ENCODE assay signal across 1 cellular context in the genomic region with DNA sequence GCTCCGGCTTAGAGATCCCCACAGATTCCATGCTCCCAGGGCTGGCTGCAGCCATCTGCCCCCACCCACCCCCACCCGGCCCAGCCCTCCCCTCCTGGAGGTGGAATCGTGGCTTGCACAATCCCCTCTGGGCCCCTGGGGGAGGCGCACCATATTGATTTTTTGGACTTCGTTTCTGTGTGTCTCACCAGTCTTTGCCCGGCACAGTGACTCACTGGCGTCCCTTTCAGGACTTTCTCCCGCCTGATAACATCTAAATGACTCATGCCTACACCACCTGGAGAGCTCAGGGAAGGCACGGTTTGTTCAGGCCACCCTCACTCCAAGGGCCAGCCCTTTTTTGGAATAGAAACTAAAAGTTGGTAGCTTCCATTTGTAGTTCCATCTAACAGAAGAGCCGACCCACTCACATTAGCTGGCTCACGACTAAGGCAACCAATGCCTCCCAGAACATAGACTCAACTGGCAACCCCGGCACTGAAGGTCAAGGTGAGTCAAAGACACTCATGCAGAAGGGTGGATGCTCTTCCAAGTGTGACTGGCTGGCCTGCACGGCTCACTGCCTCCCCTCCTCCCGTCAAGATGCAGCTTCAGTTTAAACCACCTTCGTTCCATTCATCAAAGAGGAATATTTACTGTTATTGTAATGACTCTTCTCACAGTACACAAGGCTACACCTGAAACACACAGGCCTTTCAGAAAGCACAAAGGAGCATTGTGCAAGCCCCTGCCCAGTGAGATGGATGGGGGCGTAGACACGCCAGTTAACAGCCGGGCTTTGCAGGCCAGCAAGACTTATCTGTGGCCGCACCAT.
A peak's percentile ranks its signal among the peaks of the same experiment; 100 is the strongest.
TF ChIP-seq lines count a peak whose summit lies in the region.

No MANE protein-coding gene starts in this region.

TF ChIP-seq in HepG2, 621 proteins besides CTCF, POLR2A, EP300 and RAD21 (continued from another document and continues in another):
- TF ChIP-seq, protein P1, sequence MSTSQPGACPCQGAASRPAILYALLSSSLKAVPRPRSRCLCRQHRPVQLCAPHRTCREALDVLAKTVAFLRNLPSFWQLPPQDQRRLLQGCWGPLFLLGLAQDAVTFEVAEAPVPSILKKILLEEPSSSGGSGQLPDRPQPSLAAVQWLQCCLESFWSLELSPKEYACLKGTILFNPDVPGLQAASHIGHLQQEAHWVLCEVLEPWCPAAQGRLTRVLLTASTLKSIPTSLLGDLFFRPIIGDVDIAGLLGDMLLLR (CRISPR knock-in tag; IDR thresholded peaks at IDR 0.05) = 0 out of 2 replicates have a peak, but pooled peaks have one; percentile 48
- TF ChIP-seq ZNF782 (CRISPR knock-in tag; IDR thresholded peaks at IDR 0.05; ENCODE audit: borderline replicate concordance) (no peak), MAZ (IDR thresholded peaks at IDR 0.05; ENCODE audit: borderline replicate concordance, low read depth, low read length) (peak; percentile 85; the same call in 1 of the 2 replicates), MAZ (CRISPR knock-in tag; IDR thresholded peaks at IDR 0.05; ENCODE audit: low read depth) (peak; percentile 45; the same call in 1 of the 2 replicates), CREM (IDR thresholded peaks at IDR 0.05) (peak; percentile 74), CREM (CRISPR knock-in tag; IDR thresholded peaks at IDR 0.05) (no peak), TARDBP (CRISPR knock-in tag; IDR thresholded peaks at IDR 0.05) (0 out of 2 replicates have a peak, but pooled peaks have one; percentile 22), KDM4B (CRISPR knock-in tag; IDR thresholded peaks at IDR 0.05) (peak; percentile 80), AKAP8 (CRISPR knock-in tag; IDR thresholded peaks at IDR 0.05) (peak; percentile 73), MTA1 (CRISPR knock-in tag; IDR thresholded peaks at IDR 0.05; ENCODE audit: borderline replicate concordance) (peak; percentile 53; the same call in 1 of the 2 replicates), ZMYM4 (CRISPR knock-in tag; IDR thresholded peaks at IDR 0.05) (peak; percentile 82), ZNF788 (CRISPR knock-in tag; IDR thresholded peaks at IDR 0.05; ENCODE audit: borderline replicate concordance) (peak; percentile 27; the same call in 1 of the 2 replicates), NFKB2 (CRISPR knock-in tag; IDR thresholded peaks at IDR 0.05; ENCODE audit: borderline replicate concordance) (no peak), ZNF326 (CRISPR knock-in tag; IDR thresholded peaks at IDR 0.05; ENCODE audit: borderline replicate concordance) (no peak), LCORL (IDR thresholded peaks at IDR 0.05) (no peak), LCORL (CRISPR knock-in tag; IDR thresholded peaks at IDR 0.05) (peak; percentile 70), ZFP37 (CRISPR knock-in tag; IDR thresholded peaks at IDR 0.05; ENCODE audit: borderline replicate concordance) (peak; percentile 62; the same call in 1 of the 2 replicates), ZFY (CRISPR knock-in tag; IDR thresholded peaks at IDR 0.05) (peak; percentile 62), MEF2D (CRISPR knock-in tag; IDR thresholded peaks at IDR 0.05) (0 out of 2 replicates have a peak, but pooled peaks have one; percentile 12), ZNF891 (CRISPR knock-in tag; IDR thresholded peaks at IDR 0.05) (peak; percentile 29; the same call in 1 of the 2 replicates), KDM5B (CRISPR knock-in tag; IDR thresholded peaks at IDR 0.05; ENCODE audit: borderline replicate concordance) (peak; percentile 62; the same call in 1 of the 2 replicates), ZNF792 (CRISPR knock-in tag; IDR thresholded peaks at IDR 0.05) (0 out of 2 replicates have a peak, but pooled peaks have one; percentile 32), RBM39 (IDR thresholded peaks at IDR 0.05; ENCODE audit: low read depth, low read length, poor library complexity, severe bottlenecking) (peak; percentile 25), ZNF563 (CRISPR knock-in tag; IDR thresholded peaks at IDR 0.05) (no peak), ZNF10 (CRISPR knock-in tag; IDR thresholded peaks at IDR 0.05; ENCODE audit: borderline replicate concordance, low read depth) (no peak), ZNF33B (CRISPR knock-in tag; IDR thresholded peaks at IDR 0.05) (no peak)
- TF ChIP-seq, protein P2, sequence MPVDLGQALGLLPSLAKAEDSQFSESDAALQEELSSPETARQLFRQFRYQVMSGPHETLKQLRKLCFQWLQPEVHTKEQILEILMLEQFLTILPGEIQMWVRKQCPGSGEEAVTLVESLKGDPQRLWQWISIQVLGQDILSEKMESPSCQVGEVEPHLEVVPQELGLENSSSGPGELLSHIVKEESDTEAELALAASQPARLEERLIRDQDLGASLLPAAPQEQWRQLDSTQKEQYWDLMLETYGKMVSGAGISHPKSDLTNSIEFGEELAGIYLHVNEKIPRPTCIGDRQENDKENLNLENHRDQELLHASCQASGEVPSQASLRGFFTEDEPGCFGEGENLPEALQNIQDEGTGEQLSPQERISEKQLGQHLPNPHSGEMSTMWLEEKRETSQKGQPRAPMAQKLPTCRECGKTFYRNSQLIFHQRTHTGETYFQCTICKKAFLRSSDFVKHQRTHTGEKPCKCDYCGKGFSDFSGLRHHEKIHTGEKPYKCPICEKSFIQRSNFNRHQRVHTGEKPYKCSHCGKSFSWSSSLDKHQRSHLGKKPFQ (CRISPR knock-in tag; IDR thresholded peaks at IDR 0.05; ENCODE audit: insufficient replicate concordance) = no peak
- TF ChIP-seq, protein P3, sequence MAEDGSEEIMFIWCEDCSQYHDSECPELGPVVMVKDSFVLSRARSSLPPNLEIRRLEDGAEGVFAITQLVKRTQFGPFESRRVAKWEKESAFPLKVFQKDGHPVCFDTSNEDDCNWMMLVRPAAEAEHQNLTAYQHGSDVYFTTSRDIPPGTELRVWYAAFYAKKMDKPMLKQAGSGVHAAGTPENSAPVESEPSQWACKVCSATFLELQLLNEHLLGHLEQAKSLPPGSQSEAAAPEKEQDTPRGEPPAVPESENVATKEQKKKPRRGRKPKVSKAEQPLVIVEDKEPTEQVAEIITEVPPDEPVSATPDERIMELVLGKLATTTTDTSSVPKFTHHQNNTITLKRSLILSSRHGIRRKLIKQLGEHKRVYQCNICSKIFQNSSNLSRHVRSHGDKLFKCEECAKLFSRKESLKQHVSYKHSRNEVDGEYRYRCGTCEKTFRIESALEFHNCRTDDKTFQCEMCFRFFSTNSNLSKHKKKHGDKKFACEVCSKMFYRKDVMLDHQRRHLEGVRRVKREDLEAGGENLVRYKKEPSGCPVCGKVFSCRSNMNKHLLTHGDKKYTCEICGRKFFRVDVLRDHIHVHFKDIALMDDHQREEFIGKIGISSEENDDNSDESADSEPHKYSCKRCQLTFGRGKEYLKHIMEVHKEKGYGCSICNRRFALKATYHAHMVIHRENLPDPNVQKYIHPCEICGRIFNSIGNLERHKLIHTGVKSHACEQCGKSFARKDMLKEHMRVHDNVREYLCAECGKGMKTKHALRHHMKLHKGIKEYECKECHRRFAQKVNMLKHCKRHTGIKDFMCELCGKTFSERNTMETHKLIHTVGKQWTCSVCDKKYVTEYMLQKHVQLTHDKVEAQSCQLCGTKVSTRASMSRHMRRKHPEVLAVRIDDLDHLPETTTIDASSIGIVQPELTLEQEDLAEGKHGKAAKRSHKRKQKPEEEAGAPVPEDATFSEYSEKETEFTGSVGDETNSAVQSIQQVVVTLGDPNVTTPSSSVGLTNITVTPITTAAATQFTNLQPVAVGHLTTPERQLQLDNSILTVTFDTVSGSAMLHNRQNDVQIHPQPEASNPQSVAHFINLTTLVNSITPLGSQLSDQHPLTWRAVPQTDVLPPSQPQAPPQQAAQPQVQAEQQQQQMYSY (CRISPR knock-in tag; IDR thresholded peaks at IDR 0.05) = 0 out of 2 replicates have a peak, but pooled peaks have one; percentile 16
- TF ChIP-seq, protein P4, sequence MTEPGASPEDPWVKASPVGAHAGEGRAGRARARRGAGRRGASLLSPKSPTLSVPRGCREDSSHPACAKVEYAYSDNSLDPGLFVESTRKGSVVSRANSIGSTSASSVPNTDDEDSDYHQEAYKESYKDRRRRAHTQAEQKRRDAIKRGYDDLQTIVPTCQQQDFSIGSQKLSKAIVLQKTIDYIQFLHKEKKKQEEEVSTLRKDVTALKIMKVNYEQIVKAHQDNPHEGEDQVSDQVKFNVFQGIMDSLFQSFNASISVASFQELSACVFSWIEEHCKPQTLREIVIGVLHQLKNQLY (CRISPR knock-in tag; IDR thresholded peaks at IDR 0.05) = peak; percentile 47; the same call in 1 of the 2 replicates
- TF ChIP-seq, protein P5, sequence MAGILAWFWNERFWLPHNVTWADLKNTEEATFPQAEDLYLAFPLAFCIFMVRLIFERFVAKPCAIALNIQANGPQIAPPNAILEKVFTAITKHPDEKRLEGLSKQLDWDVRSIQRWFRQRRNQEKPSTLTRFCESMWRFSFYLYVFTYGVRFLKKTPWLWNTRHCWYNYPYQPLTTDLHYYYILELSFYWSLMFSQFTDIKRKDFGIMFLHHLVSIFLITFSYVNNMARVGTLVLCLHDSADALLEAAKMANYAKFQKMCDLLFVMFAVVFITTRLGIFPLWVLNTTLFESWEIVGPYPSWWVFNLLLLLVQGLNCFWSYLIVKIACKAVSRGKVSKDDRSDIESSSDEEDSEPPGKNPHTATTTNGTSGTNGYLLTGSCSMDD (CRISPR knock-in tag; IDR thresholded peaks at IDR 0.05) = no peak
- TF ChIP-seq, protein P6, sequence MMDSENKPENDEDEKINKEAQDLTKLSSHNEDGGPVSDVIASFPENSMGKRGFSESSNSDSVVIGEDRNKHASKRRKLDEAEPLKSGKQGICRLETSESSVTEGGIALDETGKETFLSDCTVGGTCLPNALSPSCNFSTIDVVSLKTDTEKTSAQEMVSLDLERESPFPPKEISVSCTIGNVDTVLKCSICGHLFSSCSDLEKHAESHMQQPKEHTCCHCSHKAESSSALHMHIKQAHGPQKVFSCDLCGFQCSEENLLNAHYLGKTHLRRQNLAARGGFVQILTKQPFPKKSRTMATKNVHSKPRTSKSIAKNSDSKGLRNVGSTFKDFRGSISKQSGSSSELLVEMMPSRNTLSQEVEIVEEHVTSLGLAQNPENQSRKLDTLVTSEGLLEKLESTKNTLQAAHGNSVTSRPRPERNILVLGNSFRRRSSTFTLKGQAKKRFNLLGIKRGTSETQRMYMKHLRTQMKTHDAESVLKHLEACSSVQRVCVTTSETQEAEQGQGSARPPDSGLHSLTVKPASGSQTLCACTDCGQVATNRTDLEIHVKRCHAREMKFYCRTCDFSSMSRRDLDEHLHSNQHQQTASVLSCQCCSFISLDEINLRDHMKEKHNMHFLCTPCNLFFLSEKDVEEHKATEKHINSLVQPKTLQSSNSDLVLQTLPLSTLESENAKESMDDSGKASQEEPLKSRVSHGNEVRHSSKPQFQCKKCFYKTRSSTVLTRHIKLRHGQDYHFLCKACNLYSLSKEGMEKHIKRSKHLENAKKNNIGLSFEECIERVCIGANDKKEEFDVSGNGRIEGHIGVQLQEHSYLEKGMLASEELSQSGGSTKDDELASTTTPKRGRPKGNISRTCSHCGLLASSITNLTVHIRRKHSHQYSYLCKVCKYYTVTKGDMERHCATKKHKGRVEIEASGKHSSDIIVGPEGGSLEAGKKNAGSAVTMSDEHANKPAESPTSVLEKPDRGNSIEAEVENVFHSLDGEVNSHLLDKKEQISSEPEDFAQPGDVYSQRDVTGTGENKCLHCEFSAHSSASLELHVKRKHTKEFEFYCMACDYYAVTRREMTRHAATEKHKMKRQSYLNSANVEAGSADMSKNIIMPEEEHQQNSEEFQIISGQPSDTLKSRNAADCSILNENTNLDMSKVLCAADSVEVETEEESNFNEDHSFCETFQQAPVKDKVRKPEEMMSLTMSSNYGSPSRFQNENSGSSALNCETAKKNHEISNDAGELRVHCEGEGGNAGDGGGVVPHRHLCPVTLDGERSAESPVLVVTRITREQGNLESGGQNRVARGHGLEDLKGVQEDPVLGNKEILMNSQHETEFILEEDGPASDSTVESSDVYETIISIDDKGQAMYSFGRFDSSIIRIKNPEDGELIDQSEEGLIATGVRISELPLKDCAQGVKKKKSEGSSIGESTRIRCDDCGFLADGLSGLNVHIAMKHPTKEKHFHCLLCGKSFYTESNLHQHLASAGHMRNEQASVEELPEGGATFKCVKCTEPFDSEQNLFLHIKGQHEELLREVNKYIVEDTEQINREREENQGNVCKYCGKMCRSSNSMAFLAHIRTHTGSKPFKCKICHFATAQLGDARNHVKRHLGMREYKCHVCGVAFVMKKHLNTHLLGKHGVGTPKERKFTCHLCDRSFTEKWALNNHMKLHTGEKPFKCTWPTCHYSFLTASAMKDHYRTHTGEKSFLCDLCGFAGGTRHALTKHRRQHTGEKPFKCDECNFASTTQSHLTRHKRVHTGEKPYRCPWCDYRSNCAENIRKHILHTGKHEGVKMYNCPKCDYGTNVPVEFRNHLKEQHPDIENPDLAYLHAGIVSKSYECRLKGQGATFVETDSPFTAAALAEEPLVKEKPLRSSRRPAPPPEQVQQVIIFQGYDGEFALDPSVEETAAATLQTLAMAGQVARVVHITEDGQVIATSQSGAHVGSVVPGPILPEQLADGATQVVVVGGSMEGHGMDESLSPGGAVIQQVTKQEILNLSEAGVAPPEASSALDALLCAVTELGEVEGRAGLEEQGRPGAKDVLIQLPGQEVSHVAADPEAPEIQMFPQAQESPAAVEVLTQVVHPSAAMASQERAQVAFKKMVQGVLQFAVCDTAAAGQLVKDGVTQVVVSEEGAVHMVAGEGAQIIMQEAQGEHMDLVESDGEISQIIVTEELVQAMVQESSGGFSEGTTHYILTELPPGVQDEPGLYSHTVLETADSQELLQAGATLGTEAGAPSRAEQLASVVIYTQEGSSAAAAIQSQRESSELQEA (CRISPR knock-in tag; IDR thresholded peaks at IDR 0.05; ENCODE audit: not compliant biosample characterization) = no peak
- TF ChIP-seq, protein P7, sequence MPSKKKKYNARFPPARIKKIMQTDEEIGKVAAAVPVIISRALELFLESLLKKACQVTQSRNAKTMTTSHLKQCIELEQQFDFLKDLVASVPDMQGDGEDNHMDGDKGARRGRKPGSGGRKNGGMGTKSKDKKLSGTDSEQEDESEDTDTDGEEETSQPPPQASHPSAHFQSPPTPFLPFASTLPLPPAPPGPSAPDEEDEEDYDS (CRISPR knock-in tag; IDR thresholded peaks at IDR 0.05) = peak; percentile 52; the same call in 1 of the 2 replicates
- TF ChIP-seq, protein P8, sequence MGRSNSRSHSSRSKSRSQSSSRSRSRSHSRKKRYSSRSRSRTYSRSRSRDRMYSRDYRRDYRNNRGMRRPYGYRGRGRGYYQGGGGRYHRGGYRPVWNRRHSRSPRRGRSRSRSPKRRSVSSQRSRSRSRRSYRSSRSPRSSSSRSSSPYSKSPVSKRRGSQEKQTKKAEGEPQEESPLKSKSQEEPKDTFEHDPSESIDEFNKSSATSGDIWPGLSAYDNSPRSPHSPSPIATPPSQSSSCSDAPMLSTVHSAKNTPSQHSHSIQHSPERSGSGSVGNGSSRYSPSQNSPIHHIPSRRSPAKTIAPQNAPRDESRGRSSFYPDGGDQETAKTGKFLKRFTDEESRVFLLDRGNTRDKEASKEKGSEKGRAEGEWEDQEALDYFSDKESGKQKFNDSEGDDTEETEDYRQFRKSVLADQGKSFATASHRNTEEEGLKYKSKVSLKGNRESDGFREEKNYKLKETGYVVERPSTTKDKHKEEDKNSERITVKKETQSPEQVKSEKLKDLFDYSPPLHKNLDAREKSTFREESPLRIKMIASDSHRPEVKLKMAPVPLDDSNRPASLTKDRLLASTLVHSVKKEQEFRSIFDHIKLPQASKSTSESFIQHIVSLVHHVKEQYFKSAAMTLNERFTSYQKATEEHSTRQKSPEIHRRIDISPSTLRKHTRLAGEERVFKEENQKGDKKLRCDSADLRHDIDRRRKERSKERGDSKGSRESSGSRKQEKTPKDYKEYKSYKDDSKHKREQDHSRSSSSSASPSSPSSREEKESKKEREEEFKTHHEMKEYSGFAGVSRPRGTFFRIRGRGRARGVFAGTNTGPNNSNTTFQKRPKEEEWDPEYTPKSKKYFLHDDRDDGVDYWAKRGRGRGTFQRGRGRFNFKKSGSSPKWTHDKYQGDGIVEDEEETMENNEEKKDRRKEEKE (IDR thresholded peaks at IDR 0.05) = no peak
- TF ChIP-seq, protein P9, sequence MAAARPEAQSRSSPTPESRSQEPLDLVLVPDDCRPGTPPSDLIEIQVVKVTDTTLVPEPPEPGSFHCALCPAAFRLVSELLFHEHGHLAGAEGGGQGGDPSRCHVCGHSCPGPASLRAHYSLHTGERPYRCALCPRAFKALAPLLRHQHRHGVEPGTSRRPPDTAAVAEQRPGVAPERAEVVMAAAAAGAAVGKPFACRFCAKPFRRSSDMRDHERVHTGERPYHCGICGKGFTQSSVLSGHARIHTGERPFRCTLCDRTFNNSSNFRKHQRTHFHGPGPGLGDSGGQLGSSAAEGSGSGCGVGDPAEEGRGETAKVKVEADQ (CRISPR knock-in tag; IDR thresholded peaks at IDR 0.05; ENCODE audit: borderline replicate concordance) = no peak
